Comparison of ENCODE assay signal across 17 cellular contexts in genomic region chr3:63998852-63999754, GRCh38. TPM values are rescaled to one million over a fixed set of nuclear protein-coding genes. Genes with fewer than 3 reads are reported as not detected.
DNase-seq lines count a peak whose midpoint lies in the region; ATAC-seq and TF ChIP-seq lines count a peak whose summit lies in the region.
"Had no signal": no experiment of that assay in that cellular context is flagged by ENCODE, and none has a peak within 500 bp of the region (broad histone marks: within the 10 kb centered on the region; RNA-seq: fewer than 3 reads in every experiment).

No MANE protein-coding gene starts in this region.

- H3K27me3 Mint-ChIP-seq in activated T-helper 17 cell treated with anti-CD3 and anti-CD28 coated beads, Interleukin-2, amount 50 U/mL, for 72 hours, result no peaks in the 10 kb centered on the region

- peaks cover 74% of the 10 kb centered on the region for H3K36me3 Mint-ChIP-seq in activated T-helper 17 cell treated with anti-CD3 and anti-CD28 coated beads, Interleukin-2, amount 50 U/mL, for 72 hours (ENCODE audit: low read depth)

- H3K9me3 ChIP-seq in stomach, result no peaks in the 10 kb centered on the region
- H3K9me3 ChIP-seq: vagina had no signal

- no peaks in the 10 kb centered on the region for H3K9me3 Mint-ChIP-seq in activated T-helper 17 cell treated with anti-CD3 and anti-CD28 coated beads, Interleukin-2, amount 50 U/mL, for 72 hours

- no peak for TF ChIP-seq CTCF in stomach (IDR thresholded peaks at IDR 0.05)

- intact Hi-C loops in Right ventricle myocardium inferior (cut with DNase I), result no loop called here
- intact Hi-C loops in cardiac septum (cut with DNase I), result no loop called here
- intact Hi-C loops in stomach (cut with DNase I; ENCODE audit: low total_unique reads), result loop anchor here (10.0 kb wide), 1 partner anchor 84 kb away; the partner anchor contains the start of gene SCAANT1

- H3K4me3 ChIP-seq in stomach, result no peak overlapping the region
- H3K4me3 ChIP-seq: vagina had no signal

- DNase-seq in Right ventricle myocardium inferior (ENCODE audit: missing footprints) (no peak), cardiac septum (ENCODE audit: low spot score) (no peak), left kidney (ENCODE audit: low read depth, low spot score) (peak; percentile 13), stomach (no peak), HT-29 (ENCODE audit: low spot score) (no peak), NCI-H510A (lab: John Stamatoyannopoulos, UW) (no peak)
- DNase-seq in stimulated activated CD4-positive, alpha-beta T cell treated with anti-CD3 and anti-CD28 coated beads, Interleukin-15, amount 100 ng/mL, for 24 hours, result no peak
- DNase-seq: activated CD8-positive, alpha-beta memory T cell treated with anti-CD3 and anti-CD28 coated beads for 24 hours; anterior cingulate cortex; Calu3; hypothalamus; NCI-H1930; SW 1271 had no signal

- H3K4me1 Mint-ChIP-seq in activated T-helper 17 cell treated with anti-CD3 and anti-CD28 coated beads, Interleukin-2, amount 50 U/mL, for 72 hours, result peaks cover 14% of the 10 kb centered on the region

- peak; percentile 61 for ATAC-seq in Right ventricle myocardium inferior
- no peak for ATAC-seq in activated T-helper 17 cell treated with anti-CD3 and anti-CD28 coated beads, Interleukin-2, amount 50 U/mL, for 72 hours (replicated peaks)

- H3K27ac ChIP-seq in stomach, result peak overlapping the region in 3 of 5 donors; percentile 31 to 54 (median 37)
- H3K27ac ChIP-seq: KMS-11, RWPE1, vagina had no signal

- H3K4me1 ChIP-seq in stomach, result peaks cover 0 to 6% (median 0%) of the 10 kb centered on the region in 4 donors
- H3K4me1 ChIP-seq: vagina had no signal

- peaks cover 22 to 90% (median 80%) of the 10 kb centered on the region in 4 donors for H3K36me3 ChIP-seq in stomach

- WGBS in stomach, 5 donors, result 69 to 73% (median 70%) methylated on average over 10 of the region's 10 CpGs

- no peak for TF ChIP-seq EP300 in stomach (IDR thresholded peaks at IDR 0.05)

- H3K27ac Mint-ChIP-seq in activated T-helper 17 cell treated with anti-CD3 and anti-CD28 coated beads, Interleukin-2, amount 50 U/mL, for 72 hours, result peak overlapping the region; percentile 17

- TF ChIP-seq POLR2A in stomach (IDR thresholded peaks at IDR 0.05), result no peak

- H3K4me3 Mint-ChIP-seq in activated T-helper 17 cell treated with anti-CD3 and anti-CD28 coated beads, Interleukin-2, amount 50 U/mL, for 72 hours, result no peak overlapping the region

- H3K27me3 ChIP-seq in stomach, result no peaks in the 10 kb centered on the region
- H3K27me3 ChIP-seq: vagina had no signal

RNA-seq across cellular contexts. Expression of gene PSMD6, which starts 24.2 kb away (rescaled TPM):
- total RNA-seq in Right ventricle myocardium inferior (73.7 TPM), cardiac septum (85.7 TPM), stomach (10 to 100 TPM; 15.8 to 98.5 (median 57.4) TPM)
- total RNA-seq in activated T-helper 17 cell treated with anti-CD3 and anti-CD28 coated beads, Interleukin-2, amount 50 U/mL, for 72 hours, result 100 to 1,000 TPM in 1 of 2 donors, 10 to 100 TPM in 1; 79.4 to 113 TPM
- polyA plus RNA-seq in stomach, result 10 to 100 TPM; 53.4 to 66.9 (median 53.6) TPM
- total RNA-seq in HT-29 (2014; rRNA removed; shearing (Covaris generic)), result 58.1 and 61.8 TPM in 2 replicates
